18 cellular contexts compared by ENCODE assay signal in genomic region chr11:70327717-70328116, GRCh38.
"Had no signal": no experiment of that assay in that cellular context is flagged by ENCODE, and none has a peak within 500 bp of the region (broad histone marks: within the 10 kb centered on the region; RNA-seq: fewer than 3 reads in every experiment).

No MANE protein-coding gene starts in this region.

- ATAC-seq: activated CD4-positive, CD25-positive, alpha-beta regulatory T cell treated with anti-CD3 and anti-CD28 coated beads, Interleukin-2, amount 50 U/mL, for 24 hours; esophagus mucosa; right cardiac atrium had no signal

- H3K9me3 Mint-ChIP-seq: nephron had no signal

- H3K27ac Mint-ChIP-seq: activated naive CD8-positive, alpha-beta T cell; nephron; progenitor cell of endocrine pancreas had no signal

- H3K27me3 Mint-ChIP-seq: activated naive CD8-positive, alpha-beta T cell; progenitor cell of endocrine pancreas had no signal

- DNase-seq: activated CD4-positive, alpha-beta T cell treated with anti-CD3 and anti-CD28 coated beads, Interleukin-2, amount 50 U/mL, for 1 hour; activated CD8-positive, alpha-beta memory T cell treated with anti-CD3 and anti-CD28 coated beads for 24 hours; activated gamma-delta T cell treated with Interleukin-2 at 50 U/mL for 16 hours; amniotic stem cell; caudate nucleus; islet precursor cell; nucleus accumbens; right cardiac atrium; stimulated activated CD4-positive, alpha-beta T cell treated with anti-CD3 and anti-CD28 coated beads, Interleukin-15, amount 100 ng/mL, for 24 hours; stimulated activated CD4-positive, alpha-beta T cell treated with anti-CD3 and anti-CD28 coated beads, Interleukin-4, amount 100 ng/mL, for 1 hour; stimulated activated naive CD4-positive, alpha-beta T cell; substantia nigra; T-helper 9 cell had no signal

- H3K4me3 Mint-ChIP-seq: activated naive CD8-positive, alpha-beta T cell; nephron had no signal
